25 cellular contexts compared by ENCODE assay signal in the genomic region with DNA sequence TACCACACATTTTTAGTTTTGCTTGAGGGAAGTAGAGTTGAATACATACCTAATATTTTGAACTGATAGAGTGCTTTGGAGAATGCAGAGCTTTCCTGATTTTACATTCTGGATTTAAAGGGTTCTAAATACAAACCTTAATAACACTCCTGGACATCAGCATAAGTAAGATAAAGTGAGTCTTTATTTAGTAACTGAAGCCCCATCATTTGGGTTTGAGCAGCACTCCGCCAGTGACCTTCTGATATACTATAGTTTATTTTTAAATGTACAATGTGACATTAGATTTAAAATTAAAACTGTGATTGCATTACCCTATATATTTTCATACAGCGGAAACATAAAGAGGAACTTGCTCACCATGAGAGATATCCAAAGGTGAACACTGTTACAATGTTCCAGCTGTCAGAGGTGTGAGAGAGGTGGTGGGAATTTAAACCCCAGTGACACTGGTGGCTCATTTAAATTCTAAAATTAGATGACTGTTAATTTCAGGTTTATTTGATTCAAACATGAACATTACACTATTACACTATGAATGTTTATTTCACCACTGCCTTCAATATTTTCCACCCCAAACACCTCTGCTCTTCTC.
"Had no signal": no experiment of that assay in that cellular context is flagged by ENCODE, and none has a peak within 500 bp of the region (broad histone marks: within the 10 kb centered on the region; RNA-seq: fewer than 3 reads in every experiment).

No MANE protein-coding gene starts in this region.

- DNase-seq: activated CD4-positive, alpha-beta memory T cell treated with anti-CD3 and anti-CD28 coated beads for 36 hours; activated CD4-positive, alpha-beta T cell treated with anti-CD3 and anti-CD28 coated beads for 36 hours; activated CD4-positive, alpha-beta T cell treated with anti-CD3 and anti-CD28 coated beads, Interleukin-2, amount 10 ng/mL, durations not matched to agents 24 days and 14 days; activated CD4-positive, CD25-positive, alpha-beta regulatory T cell; activated CD4-positive, CD25-positive, alpha-beta regulatory T cell treated with anti-CD3 and anti-CD28 coated beads, Interleukin-2, amount 50 U/mL, for 72 hours; activated CD8-positive, alpha-beta memory T cell treated with anti-CD3 and anti-CD28 coated beads, Interleukin-2, amount 10 ng/mL, durations not matched to agents 7 days and 5 days; activated CD8-positive, alpha-beta memory T cell treated with anti-CD3 and anti-CD28 coated beads, Interleukin-2, amount 50 U/mL, for 4 hours; activated CD8-positive, alpha-beta T cell treated with anti-CD3 and anti-CD28 coated beads, Interleukin-2, amount 10 ng/mL, durations not matched to agents 7 days and 5 days; activated effector memory CD4-positive, alpha-beta T cell treated with anti-CD3 and anti-CD28 coated beads, Interleukin-2, amount 50 U/mL, for 16 hours; activated naive CD4-positive, alpha-beta T cell treated with anti-CD3 and anti-CD28 coated beads for 36 hours; activated naive CD8-positive, alpha-beta T cell treated with anti-CD3 and anti-CD28 coated beads, Interleukin-2, amount 10 ng/mL, durations not matched to agents 7 days and 5 days; activated T-cell treated with anti-CD3 and anti-CD28 coated beads, Interleukin-2, amount 50 U/mL, for 1 hour; activated T-cell treated with anti-CD3 and anti-CD28 coated beads, Interleukin-2, amount 50 U/mL, for 48 hours; dorsolateral prefrontal cortex; effector memory CD4-positive, alpha-beta T cell; endodermal cell; foreskin fibroblast; head of caudate nucleus; T-helper 2 cell had no signal

- H3K36me3 ChIP-seq: ascending aorta, breast epithelium, cardiac muscle cell had no signal

- H3K4me1 ChIP-seq: ascending aorta, breast epithelium had no signal

- H3K27ac ChIP-seq: ascending aorta, breast epithelium, cardiac muscle cell, coronary artery, dorsolateral prefrontal cortex had no signal

- ATAC-seq: activated CD4-positive, alpha-beta T cell treated with anti-CD3 and anti-CD28 coated beads for 36 hours; activated CD8-positive, alpha-beta memory T cell treated with anti-CD3 and anti-CD28 coated beads, Interleukin-2, amount 10 ng/mL, durations not matched to agents 7 days and 5 days; activated CD8-positive, alpha-beta T cell treated with anti-CD3 and anti-CD28 coated beads, Interleukin-2, amount 10 ng/mL, durations not matched to agents 7 days and 5 days; activated naive CD4-positive, alpha-beta T cell treated with anti-CD3 and anti-CD28 coated beads, Interleukin-2, amount 50 U/mL, for 72 hours; esophagus mucosa had no signal

- H3K27me3 ChIP-seq: ascending aorta, breast epithelium, cardiac muscle cell had no signal

- H3K4me3 ChIP-seq: ascending aorta, breast epithelium, cardiac muscle cell, coronary artery, dorsolateral prefrontal cortex had no signal

- H3K9me3 ChIP-seq: ascending aorta, breast epithelium had no signal
